9 cellular contexts compared by ENCODE assay signal in genomic region chr2:197307236-197307932, GRCh38. TPM values are rescaled to one million over a fixed set of nuclear protein-coding genes. Genes with fewer than 3 reads are reported as not detected.
DNase-seq lines count a peak whose midpoint lies in the region; ATAC-seq lines count a peak whose summit lies in the region.
"Had no signal": no experiment of that assay in that cellular context is flagged by ENCODE, and none has a peak within 500 bp of the region (broad histone marks: within the 10 kb centered on the region; RNA-seq: fewer than 3 reads in every experiment).

No MANE protein-coding gene starts in this region.

- no peak overlapping the region for H2BK12ac ChIP-seq in neuronal stem cell (ENCODE audit: low read length)

- no peaks in the 10 kb centered on the region for H3K9me3 ChIP-seq in neuronal stem cell (replicated peaks in 1 of 2; ENCODE audit: control insufficient read depth in 2 of 2, insufficient read depth in 1 of 2, low read depth in 1 of 2, low read length in 2 of 2)

- H3K4me3 Mint-ChIP-seq in activated CD4-positive, alpha-beta T cell treated with anti-CD3 and anti-CD28 coated beads for 36 hours, result peak overlapping the region; percentile 93

- no peak for DNase-seq in activated CD4-positive, alpha-beta T cell treated with anti-CD3 and anti-CD28 coated beads for 36 hours
- DNase-seq in activated CD4-positive, alpha-beta T cell treated with anti-CD3 and anti-CD28 coated beads for 4 hours, result no peak
- peak; percentile 61 for DNase-seq in RPMI8226
- peak; percentile 74 for DNase-seq in epidermal melanocyte (ENCODE audit: insufficient read length, low spot score)
- peak; percentile 70 for DNase-seq in superior temporal gyrus (ENCODE audit: extremely low spot score)
- no peak for DNase-seq in COLO829 (ENCODE audit: low spot score)
- no peak for DNase-seq in neuronal stem cell (ENCODE audit: low spot score)
- DNase-seq: NCI-H187 had no signal

- H2AK5ac ChIP-seq in neuronal stem cell (ENCODE audit: low read depth, low read length), result no peak overlapping the region

- H3K27me3 ChIP-seq in neuronal stem cell (ENCODE audit: control insufficient read depth in 3 of 3, insufficient read depth in 3 of 3, low read depth in 1 of 3, low read length in 3 of 3), result peaks cover 0 to 55% (median 16%) of the 10 kb centered on the region in 3 experiments

- CTCF ChIA-PET in activated CD4-positive, alpha-beta T cell treated with anti-CD3 and anti-CD28 coated beads for 36 hours (lab: Charles Lee), result interaction anchor here (0.8 to 7.6 kb wide), 11 partner anchors 11 to 194 kb away, joined by 3 to 53 read pairs (median 5); no protein-coding TSS in a partner anchor

- no peak overlapping the region for H4K91ac ChIP-seq in neuronal stem cell (ENCODE audit: low read depth, low read length, poor library complexity)

- no peak overlapping the region for H2BK15ac ChIP-seq in neuronal stem cell (ENCODE audit: low read length)

- no peak for ATAC-seq in activated CD4-positive, alpha-beta T cell treated with anti-CD3 and anti-CD28 coated beads for 36 hours
- no peak for ATAC-seq in GM21515 (IDR thresholded peaks at IDR 0.05; ENCODE audit: unreplicated experiment)

- peak overlapping the region; percentile 98 for H3K27ac Mint-ChIP-seq in activated CD4-positive, alpha-beta T cell treated with anti-CD3 and anti-CD28 coated beads for 36 hours

- H3K4me3 ChIP-seq in neuronal stem cell (ENCODE audit: low read length in 2 of 2), result no peak overlapping the region

- no peaks in the 10 kb centered on the region for H3K79me1 ChIP-seq in neuronal stem cell (ENCODE audit: low read depth, low read length)

- peaks cover 20% of the 10 kb centered on the region for H3K36me3 Mint-ChIP-seq in activated CD4-positive, alpha-beta T cell treated with anti-CD3 and anti-CD28 coated beads for 36 hours (ENCODE audit: low read depth)

- H2AFZ ChIP-seq in neuronal stem cell (ENCODE audit: low read length), result no peak overlapping the region

- no CpG with 5 or more reads among the region's 1 CpG for WGBS in neuronal stem cell (ENCODE audit: extremely low coverage in 2 of 2, insufficient read length in 2 of 2, insufficient replicate concordance in 1 of 2), 2 donors

- POLR2A ChIA-PET in activated CD4-positive, alpha-beta T cell treated with anti-CD3 and anti-CD28 coated beads for 36 hours (lab: Charles Lee), result interaction anchor here (0.6 to 3.6 kb wide), 7 partner anchors 13 to 109 kb away, joined by 3 to 23 read pairs (median 4); no protein-coding TSS in a partner anchor

- no peak overlapping the region for H3K4ac ChIP-seq in neuronal stem cell (ENCODE audit: low read length)

- no peaks in the 10 kb centered on the region for H3K9me3 Mint-ChIP-seq in activated CD4-positive, alpha-beta T cell treated with anti-CD3 and anti-CD28 coated beads for 36 hours (ENCODE audit: low read depth)

- no peaks in the 10 kb centered on the region for H3K27me3 Mint-ChIP-seq in activated CD4-positive, alpha-beta T cell treated with anti-CD3 and anti-CD28 coated beads for 36 hours

- H3K14ac ChIP-seq in neuronal stem cell (ENCODE audit: low read length), result no peak overlapping the region

- intact Hi-C loops in activated CD4-positive, alpha-beta T cell treated with anti-CD3 and anti-CD28 coated beads for 36 hours (cut with DNase I, micrococcal nuclease), result loop anchor here (5.0 to 10.0 kb wide), 5 partner anchors 125 to 1143 kb away; partner anchors contain the start of gene STK17B (in 1 of the 2)

- H2BK5ac ChIP-seq in neuronal stem cell (ENCODE audit: low read length), result no peak overlapping the region

- H3K4me2 ChIP-seq in neuronal stem cell (ENCODE audit: insufficient read depth, low read length, poor library complexity, severe bottlenecking), result no peak overlapping the region

- H3K27ac ChIP-seq in neuronal stem cell (replicated peaks; ENCODE audit: low read length), result no peak overlapping the region

- peaks cover 0 to 5% of the 10 kb centered on the region in 2 donors for H3K4me1 ChIP-seq in neuronal stem cell (ENCODE audit: control insufficient read depth in 2 of 2, insufficient read depth in 1 of 2, low read depth in 1 of 2, low read length in 2 of 2)

- no peak overlapping the region for H3K9ac ChIP-seq in neuronal stem cell (ENCODE audit: low read depth, low read length, poor library complexity)

- H3K4me1 Mint-ChIP-seq in activated CD4-positive, alpha-beta T cell treated with anti-CD3 and anti-CD28 coated beads for 36 hours, result peaks cover 68% of the 10 kb centered on the region

- no peak overlapping the region for H3K18ac ChIP-seq in neuronal stem cell (ENCODE audit: low read length)

- no peaks in the 10 kb centered on the region for H3K36me3 ChIP-seq in neuronal stem cell (replicated peaks in 1 of 2; ENCODE audit: control insufficient read depth in 2 of 2, insufficient read depth in 2 of 2, low read length in 2 of 2)

- no peak overlapping the region for H4K8ac ChIP-seq in neuronal stem cell (ENCODE audit: low read depth, low read length)

- no peak overlapping the region for H2BK120ac ChIP-seq in neuronal stem cell (ENCODE audit: low read depth, low read length)

- H3K23ac ChIP-seq in neuronal stem cell (ENCODE audit: low read depth, low read length, poor library complexity), result no peak overlapping the region

RNA-seq across cellular contexts. Expression of gene ANKRD44, which starts 3.2 kb away (rescaled TPM):
- total RNA-seq in activated CD4-positive, alpha-beta T cell treated with anti-CD3 and anti-CD28 coated beads for 36 hours, result 100 to 1,000 TPM; 122 to 181 TPM
- 0.88 TPM for polyA plus RNA-seq in neuronal stem cell (2013, experiment 1 of 2)
- polyA plus RNA-seq in neuronal stem cell (2013, experiment 2 of 2), result 0.97 TPM

Comparison
In these comparisons a context has a peak if more than half of its experiments do, and no peak if none do; other contexts are left out.
1. DNase-seq: peak in RPMI8226 (single experiment), epidermal melanocyte (single experiment) and superior temporal gyrus (single experiment); none in activated CD4-positive, alpha-beta T cell treated with anti-CD3 and anti-CD28 coated beads for 36 hours (single experiment), activated CD4-positive, alpha-beta T cell treated with anti-CD3 and anti-CD28 coated beads for 4 hours (0 of 2), COLO829 (single experiment) and neuronal stem cell (single experiment).